Comparison of ENCODE assay signal across 8 cellular contexts in genomic region chr19:16628984-16629691, GRCh38. TPM values are rescaled to one million over a fixed set of nuclear protein-coding genes. Genes with fewer than 3 reads are reported as not detected.
A peak's percentile ranks its signal among the peaks of the same experiment; 100 is the strongest.
DNase-seq lines count a peak whose midpoint lies in the region; TF ChIP-seq lines count a peak whose summit lies in the region.

No MANE protein-coding gene starts in this region.

- no peaks in the 10 kb centered on the region for H3K9me3 ChIP-seq in KOPT-K1 (ENCODE audit: insufficient read depth, low read length, poor library complexity, severe bottlenecking)
- no peaks in the 10 kb centered on the region for H3K9me3 ChIP-seq in ovary

- intact Hi-C loops in ovary (cut with DNase I): loop anchor here in 2 of 4 donors (5.0 kb wide), 2 partner anchors 52 to 57 kb away; partner anchors contain the start of gene SLC35E1 (in 1 of the 2)

- no peaks in the 10 kb centered on the region for H3K27me3 ChIP-seq in ovary

- H3K36me3 Mint-ChIP-seq in activated CD4-positive, alpha-beta T cell treated with anti-CD3 and anti-CD28 coated beads, Interleukin-2, amount 10 ng/mL, durations not matched to agents 7 days and 5 days (ENCODE audit: low read depth): peaks cover 29% of the 10 kb centered on the region

- H3K4me3 Mint-ChIP-seq in activated CD4-positive, alpha-beta T cell treated with anti-CD3 and anti-CD28 coated beads, Interleukin-2, amount 10 ng/mL, durations not matched to agents 7 days and 5 days: peak overlapping the region; percentile 99

- H3K4me1 Mint-ChIP-seq in activated CD4-positive, alpha-beta T cell treated with anti-CD3 and anti-CD28 coated beads, Interleukin-2, amount 10 ng/mL, durations not matched to agents 7 days and 5 days: peaks cover 56% of the 10 kb centered on the region

- CTCF ChIA-PET in activated CD4-positive, alpha-beta T cell treated with anti-CD3 and anti-CD28 coated beads, Interleukin-2, amount 10 ng/mL, durations not matched to agents 7 days and 5 days (lab: Charles Lee): interaction anchor here (0.6 to 1.4 kb wide), 3 partner anchors 9 to 466 kb away, joined by 3 read pairs; no protein-coding TSS in a partner anchor

- 1 to 2% (median 2%) methylated on average over 21 to 23 of the region's 23 CpGs for WGBS in ovary, 3 donors

- H3K27ac ChIP-seq in KOPT-K1 (ENCODE audit: low read depth, low read length, poor library complexity, severe bottlenecking) (peak overlapping the region; percentile 95), ovary (peak overlapping the region; percentile 84 to 94)

- TF ChIP-seq EP300 in ovary (IDR thresholded peaks at IDR 0.05): no peak

- no peaks in the 10 kb centered on the region for H3K27me3 Mint-ChIP-seq in activated CD4-positive, alpha-beta T cell treated with anti-CD3 and anti-CD28 coated beads, Interleukin-2, amount 10 ng/mL, durations not matched to agents 7 days and 5 days

- no peak for TF ChIP-seq CTCF in GM12865 (IDR thresholded peaks at IDR 0.05; ENCODE audit: insufficient read depth, low read depth, low read length, missing control alignments)
- TF ChIP-seq CTCF in fibroblast of villous mesenchyme (IDR thresholded peaks at IDR 0.05; ENCODE audit: insufficient read depth, low read depth, low read length): no peak
- no peak for TF ChIP-seq CTCF in ovary (IDR thresholded peaks at IDR 0.05)

- DNase-seq in GM12865 (ENCODE audit: low read depth): peak; percentile 80
- DNase-seq in activated CD4-positive, alpha-beta T cell treated with anti-CD3 and anti-CD28 coated beads, Interleukin-2, amount 10 ng/mL, durations not matched to agents 7 days and 5 days: no peak
- DNase-seq in fibroblast of villous mesenchyme (ENCODE audit: low read depth): peak; percentile 92
- peak; percentile 54 to 67 (median 65) for DNase-seq in ovary
- no peak for DNase-seq in kidney glomerular epithelial cell (lab: John Stamatoyannopoulos, UW)
- no peak for DNase-seq in NK-92 (lab: John Stamatoyannopoulos, UW; ENCODE audit: unreplicated experiment)
- DNase-seq in NCI-H526 treated with DMSO at 0.1 percent for 48 hours (lab: John Stamatoyannopoulos, UW): no peak

- H3K27ac Mint-ChIP-seq in activated CD4-positive, alpha-beta T cell treated with anti-CD3 and anti-CD28 coated beads, Interleukin-2, amount 10 ng/mL, durations not matched to agents 7 days and 5 days: peak overlapping the region; percentile 100

- TF ChIP-seq POLR2A in ovary (IDR thresholded peaks at IDR 0.05): no peak

- POLR2A ChIA-PET in activated CD4-positive, alpha-beta T cell treated with anti-CD3 and anti-CD28 coated beads, Interleukin-2, amount 10 ng/mL, durations not matched to agents 7 days and 5 days (lab: Charles Lee): interaction anchor here (0.6 to 1.3 kb wide), 2 partner anchors 45 to 198 kb away, joined by 3 read pairs; no protein-coding TSS in a partner anchor

- H3K36me3 ChIP-seq in KOPT-K1 (ENCODE audit: insufficient read depth, low read length) (peaks cover 63% of the 10 kb centered on the region), ovary (no peaks in the 10 kb centered on the region)

- no peaks in the 10 kb centered on the region for H3K9me3 Mint-ChIP-seq in activated CD4-positive, alpha-beta T cell treated with anti-CD3 and anti-CD28 coated beads, Interleukin-2, amount 10 ng/mL, durations not matched to agents 7 days and 5 days

- peak overlapping the region; percentile 97 for H3K4me3 ChIP-seq in GM12865 (ENCODE audit: low read depth, low read length)
- peak overlapping the region; percentile 81 for H3K4me3 ChIP-seq in fibroblast of villous mesenchyme (ENCODE audit: low read depth, low read length)
- peak overlapping the region; percentile 98 for H3K4me3 ChIP-seq in ovary

- peaks cover 8% of the 10 kb centered on the region for H3K4me1 ChIP-seq in ovary (ENCODE audit: insufficient read depth)

RNA-seq across cellular contexts. Expression of gene MED26, which starts 1.1 kb away (rescaled TPM):
- 10 to 100 TPM; 14.6 to 15.6 TPM for total RNA-seq in activated CD4-positive, alpha-beta T cell treated with anti-CD3 and anti-CD28 coated beads, Interleukin-2, amount 10 ng/mL, durations not matched to agents 7 days and 5 days
- total RNA-seq in fibroblast of villous mesenchyme (5.2 and 7.3 TPM in 2 replicates), ovary (10 to 100 TPM; 10.3 to 13.2 (median 11.6) TPM)
- 1 to 10 TPM; 3.0 to 7.3 TPM for polyA plus RNA-seq in ovary

RNA-seq across cellular contexts. Expression of gene SMIM7, which starts 30.8 kb away (rescaled TPM):
- 10 to 100 TPM; 58.4 to 59.6 TPM for total RNA-seq in activated CD4-positive, alpha-beta T cell treated with anti-CD3 and anti-CD28 coated beads, Interleukin-2, amount 10 ng/mL, durations not matched to agents 7 days and 5 days
- 60.6 and 68.7 TPM in 2 replicates for total RNA-seq in fibroblast of villous mesenchyme
- 100 to 1,000 TPM in 1 of 7 donors, 10 to 100 TPM in 6; 59.1 to 109 (median 71.8) TPM for total RNA-seq in ovary
- polyA plus RNA-seq in ovary: 100 to 1,000 TPM in 1 of 2 donors, 10 to 100 TPM in 1; 87.5 to 123 TPM

RNA-seq across cellular contexts. Expression of gene TMEM38A, which starts 31.8 kb away (rescaled TPM):
- 1 to 10 TPM; 1.1 to 1.7 TPM for total RNA-seq in activated CD4-positive, alpha-beta T cell treated with anti-CD3 and anti-CD28 coated beads, Interleukin-2, amount 10 ng/mL, durations not matched to agents 7 days and 5 days
- total RNA-seq in fibroblast of villous mesenchyme: 1.3 and 2.2 TPM in 2 replicates
- 1 to 10 TPM in 6 of 7 donors, under 1 TPM in 1; 0.83 to 7.5 (median 3.9) TPM for total RNA-seq in ovary
- 1 to 10 TPM; 2.2 to 3.1 TPM for polyA plus RNA-seq in ovary

RNA-seq across cellular contexts. Expression of gene SLC35E1, which starts 56.9 kb away (rescaled TPM):
- 10 to 100 TPM; 40.6 to 43.1 TPM for total RNA-seq in activated CD4-positive, alpha-beta T cell treated with anti-CD3 and anti-CD28 coated beads, Interleukin-2, amount 10 ng/mL, durations not matched to agents 7 days and 5 days
- total RNA-seq in fibroblast of villous mesenchyme (32.5 and 46.2 TPM in 2 replicates), ovary (10 to 100 TPM; 20.6 to 37.9 (median 30.2) TPM)
- polyA plus RNA-seq in ovary: 10 to 100 TPM; 17.6 to 39.7 TPM

Comparison
In these comparisons a context has a peak if more than half of its experiments do, and no peak if none do; other contexts are left out.
1. DNase-seq: peak in GM12865 (single experiment), fibroblast of villous mesenchyme (single experiment) and ovary (5 of 5); none in activated CD4-positive, alpha-beta T cell treated with anti-CD3 and anti-CD28 coated beads, Interleukin-2, amount 10 ng/mL, durations not matched to agents 7 days and 5 days (single experiment), kidney glomerular epithelial cell (single experiment), NK-92 (single experiment) and NCI-H526 treated with DMSO at 0.1 percent for 48 hours (single experiment).
2. Peak in every context shown above with its lines, with median percentiles within 50 percentile points of each other: H3K4me3 ChIP-seq.